ENCODE assay signal across 1 cellular context in the genomic region with DNA sequence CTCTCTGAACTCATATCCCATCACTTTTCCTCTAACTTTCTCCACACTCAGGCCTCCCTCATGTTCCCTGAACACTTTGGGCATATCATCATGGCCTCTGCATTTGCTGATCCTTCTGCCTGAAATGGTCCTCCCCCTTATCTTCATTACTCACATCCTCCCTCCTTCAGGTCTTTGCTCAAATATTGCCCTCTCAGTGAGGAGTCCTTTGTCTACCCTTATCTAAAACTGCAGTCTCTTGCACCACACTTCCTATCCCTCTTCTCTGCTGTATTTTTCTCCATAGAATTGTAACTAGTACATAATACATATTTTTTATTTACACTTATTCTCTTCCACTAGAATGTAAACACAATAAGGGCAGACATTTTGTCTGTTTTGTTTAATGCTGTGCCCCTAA.
TF ChIP-seq lines count a peak whose summit lies in the region.

No MANE protein-coding gene starts in this region.

TF ChIP-seq in H1, 55 proteins besides CTCF, POLR2A, EP300 and RAD21:
- TF ChIP-seq POU5F1 (IDR thresholded peaks at IDR 0.05; ENCODE audit: low read depth, low read length) = no peak
- no peak for TF ChIP-seq GTF2F1 (IDR thresholded peaks at IDR 0.05; ENCODE audit: borderline replicate concordance, low read depth, low read length)
- no peak for TF ChIP-seq CHD2 (IDR thresholded peaks at IDR 0.05; ENCODE audit: low read length)
- TF ChIP-seq JUND (IDR thresholded peaks at IDR 0.05; ENCODE audit: low read length) = no peak
- TF ChIP-seq HDAC6 (IDR thresholded peaks at IDR 0.05; ENCODE audit: low read depth, low read length) = no peak
- TF ChIP-seq SP2 (IDR thresholded peaks at IDR 0.05; ENCODE audit: low read length) = no peak
- no peak for TF ChIP-seq POLR2AphosphoS5 (IDR thresholded peaks at IDR 0.05; ENCODE audit: low read depth, low read length)
- no peak for TF ChIP-seq BRCA1 (IDR thresholded peaks at IDR 0.05; ENCODE audit: low read depth, low read length)
- TF ChIP-seq SIN3A (conservative IDR thresholded peaks at IDR 0.05 in 1 of 2, IDR thresholded peaks at IDR 0.05 in 1 of 2; ENCODE audit: low read depth in 1 of 2, low read length in 2 of 2) = no peak
- TF ChIP-seq TAF7 (optimal IDR thresholded peaks at IDR 0.05; ENCODE audit: borderline replicate concordance, low read depth, low read length) = no peak
- TF ChIP-seq ASH2L (IDR thresholded peaks at IDR 0.05; ENCODE audit: low read length) = no peak
- TF ChIP-seq TBP (IDR thresholded peaks at IDR 0.05; ENCODE audit: low read depth, low read length) = no peak
- no peak for TF ChIP-seq RBBP5 (IDR thresholded peaks at IDR 0.05; ENCODE audit: borderline replicate concordance, low read depth, low read length)
- no peak for TF ChIP-seq CBX5 (IDR thresholded peaks at IDR 0.05; ENCODE audit: low read depth, low read length)
- TF ChIP-seq SIX5 (IDR thresholded peaks at IDR 0.05; ENCODE audit: low read depth, low read length) = no peak
- no peak for TF ChIP-seq KDM1A (IDR thresholded peaks at IDR 0.05; ENCODE audit: borderline replicate concordance, low read length)
